ENCODE assay signal across 17 cellular contexts in the genomic region with DNA sequence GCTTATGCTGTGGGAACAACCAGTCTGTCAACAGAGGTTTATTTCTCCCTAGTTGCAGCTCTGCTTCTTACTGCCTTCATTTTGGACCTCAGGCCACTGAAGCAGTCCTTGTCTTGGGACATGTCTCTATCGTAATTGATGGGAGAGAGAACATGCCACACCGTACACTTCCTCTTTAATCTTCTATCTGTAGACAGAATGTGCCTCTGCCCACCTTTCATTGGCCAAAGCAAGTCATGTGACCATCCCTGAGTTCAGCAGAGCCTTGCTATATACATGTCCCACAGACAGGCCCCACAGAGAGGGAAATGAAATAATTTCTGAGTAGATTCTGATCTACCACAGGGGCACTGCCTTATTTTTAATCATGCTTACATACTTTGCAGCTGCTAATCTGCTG.
DNase-seq lines count a peak whose midpoint lies in the region; ATAC-seq, FAIRE-seq and TF ChIP-seq lines count a peak whose summit lies in the region.
"Had no signal": no experiment of that assay in that cellular context is flagged by ENCODE, and none has a peak within 500 bp of the region (broad histone marks: within the 10 kb centered on the region; RNA-seq: fewer than 3 reads in every experiment).

No MANE protein-coding gene starts in this region.

- H3K27me3 ChIP-seq in A673 (replicated peaks; ENCODE audit: insufficient read depth, low read depth, low read length, poor library complexity): no peaks in the 10 kb centered on the region

- no peaks in the 10 kb centered on the region for H3K4me1 ChIP-seq in A673 (ENCODE audit: insufficient read depth, low read length, poor library complexity, severe bottlenecking)

- H3K36me3 ChIP-seq in A673 (ENCODE audit: insufficient read depth, low read length, poor library complexity, severe bottlenecking): no peaks in the 10 kb centered on the region

- ATAC-seq in HG02798 (IDR thresholded peaks at IDR 0.05; ENCODE audit: poor library complexity, unreplicated experiment): peak; percentile 91
- ATAC-seq: effector memory CD8-positive, alpha-beta T cell; stimulated activated naive B cell treated with anti-CD40 and anti-IgM and Interleukin-4, amounts not matched to agents 10 μg/mL and 1 μg/mL and 100 μg/mL, for 72 hours had no signal

- BruUV-seq in A673 (replicated peaks; lab: Mats Ljungman, UMichigan): no TSS peak

- H3K9me3 ChIP-seq in A673 (ENCODE audit: low read depth, low read length, poor library complexity, severe bottlenecking): no peaks in the 10 kb centered on the region

- TF ChIP-seq CTCF in A673 (conservative IDR thresholded peaks at IDR 0.05; ENCODE audit: low read depth, low read length): no peak

- POLR2A ChIA-PET in A673 (lab: Charles Lee; ENCODE audit: low non-redundant PET): no interaction called here

- peak; percentile 3 for DNase-seq in A673 (ENCODE audit: low spot score)
- DNase-seq in GM19239 (ENCODE audit: insufficient read length, low spot score): no peak
- DNase-seq in Jurkat, Clone E6-1 (ENCODE audit: low read depth, low spot score): peak; percentile 20
- DNase-seq in putamen (ENCODE audit: low spot score): no peak
- DNase-seq in OCI-M2 (lab: John Stamatoyannopoulos, UW; ENCODE audit: unreplicated experiment): no peak
- DNase-seq in NCI-H2227 treated with DMSO at 0.1 percent for 48 hours (lab: John Stamatoyannopoulos, UW): no peak
- no peak for DNase-seq in NCI-H1417 treated with DMSO at 0.1 percent for 48 hours (lab: John Stamatoyannopoulos, UW)
- DNase-seq: activated CD4-positive, alpha-beta memory T cell treated with anti-CD3 and anti-CD28 coated beads, Interleukin-2, amount 10 ng/mL, durations not matched to agents 7 days and 5 days; effector memory CD8-positive, alpha-beta T cell; GM23248; NCI-H226; stimulated activated CD4-positive, alpha-beta T cell treated with anti-CD3 and anti-CD28 coated beads, Interleukin-1b, Interleukin-23, amount 100 ng/mL, for 48 hours; stimulated activated naive B cell treated with anti-CD40 and anti-IgM and Interleukin-4, amounts not matched to agents 10 μg/mL and 1 μg/mL and 100 μg/mL, for 72 hours; T1000 had no signal

- CTCF ChIA-PET in A673 (lab: Charles Lee): no interaction called here

- no peak overlapping the region for H3K4me3 ChIP-seq in A673 (ENCODE audit: low read depth, low read length, poor library complexity, severe bottlenecking)
- H3K4me3 ChIP-seq in Jurkat, Clone E6-1 (ENCODE audit: low read length): no peak overlapping the region
- H3K4me3 ChIP-seq: GM23248 had no signal

- no peak overlapping the region for H3K27ac ChIP-seq in A673 (ENCODE audit: low read depth, low read length, poor library complexity, severe bottlenecking)
- H3K27ac ChIP-seq: GM23248, RWPE1 had no signal

- intact Hi-C loops in A673 (cut with micrococcal nuclease; ENCODE audit: unreplicated experiment): no loop called here

- peak; percentile 64 for FAIRE-seq in GM19239 (lab: Jason Lieb, UNC)
- FAIRE-seq: D721Med had no signal

Comparison
In these comparisons a context has a peak if more than half of its experiments do, and no peak if none do; other contexts are left out.
1. DNase-seq: peak in A673 (single experiment) and Jurkat, Clone E6-1 (single experiment); none in GM19239 (single experiment), putamen (single experiment), OCI-M2 (single experiment), NCI-H2227 treated with DMSO at 0.1 percent for 48 hours (single experiment) and NCI-H1417 treated with DMSO at 0.1 percent for 48 hours (single experiment).